Comparison of ENCODE assay signal across 15 cellular contexts in the genomic region with DNA sequence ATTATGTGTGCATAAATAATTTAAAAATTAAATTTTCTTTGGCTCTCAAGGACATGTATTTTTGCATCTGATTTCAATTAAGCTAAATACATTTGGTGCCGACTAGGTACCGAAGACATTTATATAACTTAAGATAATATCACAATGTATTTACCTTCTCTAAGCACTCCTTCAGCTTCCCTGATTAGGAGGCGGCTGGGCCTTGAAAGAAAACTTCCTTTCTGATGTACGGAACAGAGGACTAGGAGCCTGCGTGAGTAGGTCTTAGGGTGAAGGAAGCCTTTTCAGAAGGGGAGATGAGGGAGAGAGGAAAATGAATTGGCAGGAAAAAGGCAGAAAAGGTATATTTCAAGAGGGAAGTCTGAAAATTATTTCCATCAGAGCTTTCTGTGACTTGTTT. TPM values are rescaled to one million over a fixed set of nuclear protein-coding genes. Genes with fewer than 3 reads are reported as not detected.
DNase-seq lines count a peak whose midpoint lies in the region; ATAC-seq and TF ChIP-seq lines count a peak whose summit lies in the region.
"Had no signal": no experiment of that assay in that cellular context is flagged by ENCODE, and none has a peak within 500 bp of the region (broad histone marks: within the 10 kb centered on the region; RNA-seq: fewer than 3 reads in every experiment).

No MANE protein-coding gene starts in this region.

- TF ChIP-seq CTCF in heart right ventricle (IDR thresholded peaks at IDR 0.05): no peak
- no peak for TF ChIP-seq CTCF in heart left ventricle (IDR thresholded peaks at IDR 0.05)
- no peak for TF ChIP-seq CTCF in OCI-LY3 (IDR thresholded peaks at IDR 0.05; ENCODE audit: low read depth, low read length)
- no peak for TF ChIP-seq CTCF in gastroesophageal sphincter (IDR thresholded peaks at IDR 0.05)
- no peak for TF ChIP-seq CTCF in thoracic aorta (IDR thresholded peaks at IDR 0.05)

- DNase-seq in heart right ventricle (no peak), heart left ventricle (no peak), thoracic aorta (ENCODE audit: low spot score) (no peak), activated T-cell treated with anti-CD3 and anti-CD28 coated beads for 4 hours (no peak), epidermal melanocyte (ENCODE audit: insufficient read length, low spot score) (no peak), D341Med (ENCODE audit: low spot score) (no peak)
- DNase-seq: immature natural killer cell, NCI-H1930, NCI-H2227 treated with DMSO at 0.1 percent for 48 hours had no signal

- H3K79me2 ChIP-seq in OCI-LY3 (ENCODE audit: low read length): no peaks in the 10 kb centered on the region

- WGBS in heart right ventricle, 2 donors: 79% methylated on average over 5 of the region's 5 CpGs
- WGBS in heart left ventricle, 4 donors: 71 to 85% (median 81%) methylated on average over 5 of the region's 5 CpGs
- WGBS in gastroesophageal sphincter (ENCODE audit: low coverage in 1 of 2), 2 donors: 46 to 83% methylated on average over 5 of the region's 5 CpGs

- TF ChIP-seq EP300 in gastroesophageal sphincter (IDR thresholded peaks at IDR 0.05): no peak

- TF ChIP-seq POLR2A in heart left ventricle (IDR thresholded peaks at IDR 0.05) (no peak), gastroesophageal sphincter (IDR thresholded peaks at IDR 0.05) (no peak)

- H3K9me3 ChIP-seq in heart right ventricle (no peaks in the 10 kb centered on the region), heart left ventricle (no peaks in the 10 kb centered on the region), OCI-LY3 (ENCODE audit: insufficient read depth, low read length) (no peaks in the 10 kb centered on the region), gastroesophageal sphincter (no peaks in the 10 kb centered on the region), thoracic aorta (no peaks in the 10 kb centered on the region)
- H3K9me3 ChIP-seq: body of pancreas, mucosa of descending colon, suprapubic skin had no signal

- no peaks in the 10 kb centered on the region for H4K20me1 ChIP-seq in OCI-LY3 (ENCODE audit: insufficient read depth, low read length)

- no peak for ATAC-seq in heart right ventricle
- no peak for ATAC-seq in heart left ventricle
- no peak for ATAC-seq in gastroesophageal sphincter
- no peak for ATAC-seq in thoracic aorta (ENCODE audit: insufficient number of reproducible peaks, low FRiP score, low read depth)
- ATAC-seq: K562 had no signal

- peak overlapping the region; percentile 49 for H3K4me2 ChIP-seq in OCI-LY3 (ENCODE audit: low read length)

- H3K36me3 ChIP-seq in heart right ventricle: no peaks in the 10 kb centered on the region
- no peaks in the 10 kb centered on the region for H3K36me3 ChIP-seq in heart left ventricle
- no peaks in the 10 kb centered on the region for H3K36me3 ChIP-seq in OCI-LY3 (replicated peaks; ENCODE audit: low read depth, low read length)
- no peaks in the 10 kb centered on the region for H3K36me3 ChIP-seq in gastroesophageal sphincter
- no peaks in the 10 kb centered on the region for H3K36me3 ChIP-seq in thoracic aorta
- H3K36me3 ChIP-seq: suprapubic skin had no signal

- H3K4me1 ChIP-seq in heart right ventricle (peaks cover 0 to 6% (median 0%) of the 10 kb centered on the region in 9 donors), heart left ventricle (peaks cover 0 to 6% (median 0%) of the 10 kb centered on the region in 12 donors), OCI-LY3 (ENCODE audit: low read length) (peaks cover 56% of the 10 kb centered on the region), gastroesophageal sphincter (peaks cover 0 to 18% (median 0%) of the 10 kb centered on the region in 3 donors), thoracic aorta (ENCODE audit: control insufficient read depth in 1 of 2, low read depth in 2 of 2) (peaks cover 9 to 10% of the 10 kb centered on the region in 2 donors)
- H3K4me1 ChIP-seq: suprapubic skin had no signal

- peak overlapping the region; percentile 67 for H3K9ac ChIP-seq in OCI-LY3 (ENCODE audit: low read length)

- H3K27ac ChIP-seq in heart right ventricle (peak overlapping the region in 7 of 10 donors; percentile 44 to 84 (median 71)), heart left ventricle (peak overlapping the region in 5 of 12 donors; percentile 40 to 82 (median 71)), OCI-LY3 (ENCODE audit: low read length) (peak overlapping the region; percentile 96), gastroesophageal sphincter (peak overlapping the region; percentile 60 to 84 (median 80)), thoracic aorta (peak overlapping the region; percentile 67 to 76)
- H3K27ac ChIP-seq: suprapubic skin had no signal

- H2AFZ ChIP-seq in OCI-LY3 (ENCODE audit: low read depth, low read length): peak overlapping the region; percentile 24; the same call in 1 of the 2 replicates

- H3K27me3 ChIP-seq in heart right ventricle: no peaks in the 10 kb centered on the region
- H3K27me3 ChIP-seq in heart left ventricle: no peaks in the 10 kb centered on the region
- no peaks in the 10 kb centered on the region for H3K27me3 ChIP-seq in OCI-LY3 (ENCODE audit: low read depth, low read length)
- no peaks in the 10 kb centered on the region for H3K27me3 ChIP-seq in gastroesophageal sphincter
- H3K27me3 ChIP-seq in thoracic aorta (replicated peaks; ENCODE audit: insufficient read depth): no peaks in the 10 kb centered on the region
- H3K27me3 ChIP-seq: body of pancreas, suprapubic skin had no signal

- H3K4me3 ChIP-seq in heart right ventricle (no peak overlapping the region), heart left ventricle (no peak overlapping the region), OCI-LY3 (ENCODE audit: low read length) (peak overlapping the region; percentile 23; the same call in 1 of the 2 replicates), gastroesophageal sphincter (no peak overlapping the region), thoracic aorta (no peak overlapping the region)
- H3K4me3 ChIP-seq: body of pancreas, K562, mucosa of descending colon, suprapubic skin had no signal

- intact Hi-C loops in heart right ventricle (cut with DNase I) (loop anchor here in 1 of 10 donors (10.0 kb wide), 1 partner anchor 155 kb away; a partner anchor contains a TSS), heart left ventricle (cut with DNase I) (no loop called here)

RNA-seq across cellular contexts. Expression of a gene that starts 28.7 kb away (rescaled TPM):
- total RNA-seq in heart right ventricle (100 to 1,000 TPM in 9 of 10 donors, 10 to 100 TPM in 1; 89.0 to 179 (median 136) TPM), heart left ventricle (100 to 1,000 TPM in 8 of 9 donors, 10 to 100 TPM in 1; 83.7 to 166 (median 114) TPM), gastroesophageal sphincter (100 to 1,000 TPM; 111 to 163 (median 116) TPM), thoracic aorta (100 to 1,000 TPM in 1 of 2 donors, 10 to 100 TPM in 1; 77.2 to 161 TPM)
- polyA plus RNA-seq in heart right ventricle (10 to 100 TPM; 17.1 to 23.9 TPM), heart left ventricle (10 to 100 TPM; 29.4 to 30.7 TPM)
